Comparison of ENCODE assay signal across 18 cellular contexts in the genomic region with DNA sequence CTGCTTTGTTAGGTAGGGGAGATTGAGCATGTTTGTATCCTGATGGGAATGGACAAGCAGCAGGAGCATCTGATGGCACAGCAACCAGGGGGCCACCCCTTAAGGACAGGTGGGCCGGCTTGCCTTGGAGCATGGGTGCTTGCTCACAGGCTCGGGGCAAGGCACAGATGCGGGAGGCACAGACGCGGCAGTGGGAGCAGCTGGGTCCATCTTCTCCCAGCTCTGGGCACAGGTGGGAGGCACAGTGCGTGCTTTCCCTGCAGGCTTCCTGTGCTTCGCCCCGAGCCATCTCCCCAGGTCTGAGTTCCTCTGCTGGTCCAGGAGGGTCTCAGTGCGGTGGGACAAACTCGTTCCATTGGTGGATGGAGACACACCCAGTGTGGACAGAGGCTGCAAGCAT.
A peak's percentile ranks its signal among the peaks of the same experiment; 100 is the strongest.
DNase-seq lines count a peak whose midpoint lies in the region; ATAC-seq and TF ChIP-seq lines count a peak whose summit lies in the region.
"Had no signal": no experiment of that assay in that cellular context is flagged by ENCODE, and none has a peak within 500 bp of the region (broad histone marks: within the 10 kb centered on the region; RNA-seq: fewer than 3 reads in every experiment).

No MANE protein-coding gene starts in this region.

- no peak overlapping the region for H3K4me3 Mint-ChIP-seq in stimulated activated naive CD8-positive, alpha-beta T cell treated with anti-CD3 and anti-CD28 coated beads, Interleukin-15, amount 100 ng/mL, for 72 hours

- TF ChIP-seq POLR2A in Peyer's patch (IDR thresholded peaks at IDR 0.05) (no peak), spleen (IDR thresholded peaks at IDR 0.05) (no peak)

- H3K36me3 ChIP-seq in Peyer's patch (no peaks in the 10 kb centered on the region), left lung (no peaks in the 10 kb centered on the region), spleen (no peaks in the 10 kb centered on the region)

- DNase-seq in left ventricle myocardium superior, result peak; percentile 13
- DNase-seq in cardiac septum (ENCODE audit: low spot score), result no peak
- DNase-seq in Peyer's patch, result peak in 2 of 3 donors; percentile 19 to 35
- peak; percentile 26 to 57 for DNase-seq in left lung
- DNase-seq in spleen, result peak; percentile 49
- DNase-seq in caudate nucleus (lab: John Stamatoyannopoulos, UW), result no peak
- DNase-seq in stimulated activated naive CD8-positive, alpha-beta T cell treated with anti-CD3 and anti-CD28 coated beads, Interleukin-15, amount 100 ng/mL, for 72 hours, result no peak
- DNase-seq: ACHN, DMS 273 treated with DMSO at 0.1 percent for 48 hours, DND-41, NCI-H1105, NCI-H1694, NCI-H2081 treated with DMSO at 0.1 percent for 48 hours, SHP77 had no signal

- H3K4me3 ChIP-seq in Peyer's patch (no peak overlapping the region), left lung (no peak overlapping the region), spleen (no peak overlapping the region)
- H3K4me3 ChIP-seq: K562 had no signal

- H3K9me3 Mint-ChIP-seq in stimulated activated naive CD8-positive, alpha-beta T cell treated with anti-CD3 and anti-CD28 coated beads, Interleukin-15, amount 100 ng/mL, for 72 hours, result peaks cover 10 to 41% of the 10 kb centered on the region in 2 donors

- H3K9me3 ChIP-seq in Peyer's patch (peaks cover 0 to 17% (median 3%) of the 10 kb centered on the region in 4 donors), left lung (peaks cover 0 to 26% of the 10 kb centered on the region in 2 donors), spleen (peaks cover 2 to 57% (median 46%) of the 10 kb centered on the region in 8 donors)

- TF ChIP-seq CTCF in Peyer's patch (IDR thresholded peaks at IDR 0.05) (no peak), left lung (IDR thresholded peaks at IDR 0.05) (no peak), spleen (IDR thresholded peaks at IDR 0.05 in 8 of 11, conservative IDR thresholded peaks at IDR 0.05 in 3 of 11) (no peak)

- ATAC-seq in left ventricle myocardium superior, result no peak
- no peak for ATAC-seq in left lung
- no peak for ATAC-seq in stimulated activated naive CD8-positive, alpha-beta T cell treated with anti-CD3 and anti-CD28 coated beads, Interleukin-15, amount 100 ng/mL, for 72 hours
- no peak for ATAC-seq in HG02970 (IDR thresholded peaks at IDR 0.05; ENCODE audit: low FRiP score, unreplicated experiment)
- ATAC-seq: K562, Panc1 had no signal

- H3K27ac Mint-ChIP-seq in stimulated activated naive CD8-positive, alpha-beta T cell treated with anti-CD3 and anti-CD28 coated beads, Interleukin-15, amount 100 ng/mL, for 72 hours, result no peak overlapping the region

- H3K27me3 Mint-ChIP-seq in stimulated activated naive CD8-positive, alpha-beta T cell treated with anti-CD3 and anti-CD28 coated beads, Interleukin-15, amount 100 ng/mL, for 72 hours, result peaks cover 42% of the 10 kb centered on the region

- intact Hi-C loops in left ventricle myocardium superior (cut with micrococcal nuclease), result no loop called here
- intact Hi-C loops in cardiac septum (cut with DNase I), result no loop called here
- intact Hi-C loops in left lung (cut with DNase I), result no loop called here
- intact Hi-C loops in spleen (cut with DNase I; ENCODE audit: low total_unique reads), result no loop called here

- 76 to 88% (median 84%) methylated on average over 8 to 10 of the region's 10 CpGs for WGBS in spleen, 5 donors

- H3K4me1 ChIP-seq in Peyer's patch (no peaks in the 10 kb centered on the region), left lung (no peaks in the 10 kb centered on the region), spleen (no peaks in the 10 kb centered on the region)

- H3K27ac ChIP-seq in Peyer's patch (no peak overlapping the region), left lung (no peak overlapping the region), spleen (no peak overlapping the region), caudate nucleus (ENCODE audit: low read depth, low read length) (no peak overlapping the region)
- H3K27ac ChIP-seq: C4-2B had no signal

- no peaks in the 10 kb centered on the region for H3K4me1 Mint-ChIP-seq in stimulated activated naive CD8-positive, alpha-beta T cell treated with anti-CD3 and anti-CD28 coated beads, Interleukin-15, amount 100 ng/mL, for 72 hours

- H3K27me3 ChIP-seq in Peyer's patch (no peaks in the 10 kb centered on the region), left lung (peaks cover 0 to 63% of the 10 kb centered on the region in 2 donors), spleen (replicated peaks in 1 of 7) (peaks cover 0 to 76% (median 0%) of the 10 kb centered on the region in 7 donors)

Comparison
In these comparisons a context has a peak if more than half of its experiments do, and no peak if none do; other contexts are left out.
1. DNase-seq: peak in left ventricle myocardium superior (single experiment), Peyer's patch (2 of 3), left lung (2 of 2) and spleen (single experiment); none in cardiac septum (single experiment), caudate nucleus (0 of 61) and stimulated activated naive CD8-positive, alpha-beta T cell treated with anti-CD3 and anti-CD28 coated beads, Interleukin-15, amount 100 ng/mL, for 72 hours (0 of 2).